In genomic region chr5:79263290-79263689, GRCh38 we compare ENCODE assay signal across 20 cellular contexts. TPM values are rescaled to one million over a fixed set of nuclear protein-coding genes. Genes with fewer than 3 reads are reported as not detected.
A peak's percentile ranks its signal among the peaks of the same experiment; 100 is the strongest.
DNase-seq lines count a peak whose midpoint lies in the region; ATAC-seq lines count a peak whose summit lies in the region.
"Had no signal": no experiment of that assay in that cellular context is flagged by ENCODE, and none has a peak within 500 bp of the region (broad histone marks: within the 10 kb centered on the region; RNA-seq: fewer than 3 reads in every experiment).

No MANE protein-coding gene starts in this region.

- H3K4me3 Mint-ChIP-seq in stimulated activated naive CD8-positive, alpha-beta T cell treated with anti-CD3 and anti-CD28 coated beads, Interleukin-15, amount 100 ng/mL, for 72 hours = peak overlapping the region; percentile 23 to 24
- H3K4me3 Mint-ChIP-seq in activated naive CD8-positive, alpha-beta T cell treated with anti-CD3 and anti-CD28 coated beads, Interleukin-2, amount 50 U/mL, for 24 hours = no peak overlapping the region
- H3K4me3 Mint-ChIP-seq: activated CD4-positive, alpha-beta T cell treated with anti-CD3 and anti-CD28 coated beads, Interleukin-2, amount 10 ng/mL, durations not matched to agents 24 days and 14 days had no signal

- no peak overlapping the region for H3K4me3 ChIP-seq in HUES64 (ENCODE audit: low read length)
- H3K4me3 ChIP-seq: HAP-1, heart left ventricle, testis had no signal

- no peaks in the 10 kb centered on the region for H3K27me3 Mint-ChIP-seq in stimulated activated naive CD8-positive, alpha-beta T cell treated with anti-CD3 and anti-CD28 coated beads, Interleukin-15, amount 100 ng/mL, for 72 hours
- no peaks in the 10 kb centered on the region for H3K27me3 Mint-ChIP-seq in activated naive CD8-positive, alpha-beta T cell treated with anti-CD3 and anti-CD28 coated beads, Interleukin-2, amount 50 U/mL, for 24 hours
- H3K27me3 Mint-ChIP-seq: activated CD4-positive, alpha-beta T cell treated with anti-CD3 and anti-CD28 coated beads, Interleukin-2, amount 10 ng/mL, durations not matched to agents 24 days and 14 days; CD4-positive, alpha-beta memory T cell had no signal

- H3K9me3 ChIP-seq in HUES64 (ENCODE audit: insufficient read depth, low read depth, low read length) = no peaks in the 10 kb centered on the region
- H3K9me3 ChIP-seq: HAP-1, heart left ventricle, testis had no signal

- no peaks in the 10 kb centered on the region for H3K27me3 ChIP-seq in HUES64 (ENCODE audit: insufficient read depth, low read length)
- H3K27me3 ChIP-seq: brain microvascular endothelial cell, heart left ventricle, testis had no signal

- no peak for DNase-seq in stimulated activated naive CD8-positive, alpha-beta T cell treated with anti-CD3 and anti-CD28 coated beads, Interleukin-15, amount 100 ng/mL, for 72 hours
- DNase-seq in stimulated activated naive CD8-positive, alpha-beta T cell treated with anti-CD3 and anti-CD28 coated beads, Interleukin-15, Interleukin-2, amounts not matched to agents 100 U/mL and 50 U/mL, for 24 hours = no peak
- peak; percentile 5 for DNase-seq in activated naive CD8-positive, alpha-beta T cell treated with anti-CD3 and anti-CD28 coated beads, Interleukin-2, amount 50 U/mL, for 24 hours
- DNase-seq in DMS79 (lab: John Stamatoyannopoulos, UW) (no peak), epidermal melanocyte (ENCODE audit: insufficient read length, low spot score) (no peak)
- DNase-seq: activated CD4-positive, alpha-beta T cell treated with anti-CD3 and anti-CD28 coated beads, Interleukin-2, amount 10 ng/mL, durations not matched to agents 24 days and 14 days; activated T-cell treated with anti-CD3 and anti-CD28 coated beads, Interleukin-2, amount 50 U/mL, for 1 hour; brain microvascular endothelial cell; heart left ventricle; KBM-7; NCI-H1048; NCI-H524 treated with DMSO at 0.1 percent for 48 hours; occipital lobe; retina; stimulated activated CD4-positive, alpha-beta T cell treated with anti-CD3 and anti-CD28 coated beads, Interleukin-12 subunit alpha, Interleukin-12 subunit beta, amount 100 ng/mL, for 4 hours; testis had no signal

- peaks cover 29% of the 10 kb centered on the region for H3K4me1 ChIP-seq in HUES64 (ENCODE audit: insufficient read depth, low read length)
- H3K4me1 ChIP-seq: testis had no signal

- peak; percentile 66 for ATAC-seq in stimulated activated naive CD8-positive, alpha-beta T cell treated with anti-CD3 and anti-CD28 coated beads, Interleukin-15, amount 100 ng/mL, for 72 hours
- ATAC-seq in stimulated activated naive CD8-positive, alpha-beta T cell treated with anti-CD3 and anti-CD28 coated beads, Interleukin-15, Interleukin-2, amounts not matched to agents 100 U/mL and 50 U/mL, for 24 hours = no peak
- ATAC-seq in activated naive CD8-positive, alpha-beta T cell treated with anti-CD3 and anti-CD28 coated beads, Interleukin-2, amount 50 U/mL, for 24 hours = no peak
- ATAC-seq in HG02885 (IDR thresholded peaks at IDR 0.05; ENCODE audit: poor library complexity, unreplicated experiment) = no peak
- ATAC-seq: heart left ventricle had no signal

- WGBS in HUES64 = 89% methylated on average over 7 of the region's 7 CpGs

- H3K27ac Mint-ChIP-seq in stimulated activated naive CD8-positive, alpha-beta T cell treated with anti-CD3 and anti-CD28 coated beads, Interleukin-15, amount 100 ng/mL, for 72 hours = no peak overlapping the region
- no peak overlapping the region for H3K27ac Mint-ChIP-seq in activated naive CD8-positive, alpha-beta T cell treated with anti-CD3 and anti-CD28 coated beads, Interleukin-2, amount 50 U/mL, for 24 hours
- H3K27ac Mint-ChIP-seq: activated CD4-positive, alpha-beta T cell treated with anti-CD3 and anti-CD28 coated beads, Interleukin-2, amount 10 ng/mL, durations not matched to agents 24 days and 14 days had no signal

- H3K9me3 Mint-ChIP-seq in stimulated activated naive CD8-positive, alpha-beta T cell treated with anti-CD3 and anti-CD28 coated beads, Interleukin-15, amount 100 ng/mL, for 72 hours = no peaks in the 10 kb centered on the region
- H3K9me3 Mint-ChIP-seq in activated naive CD8-positive, alpha-beta T cell treated with anti-CD3 and anti-CD28 coated beads, Interleukin-2, amount 50 U/mL, for 24 hours = no peaks in the 10 kb centered on the region
- H3K9me3 Mint-ChIP-seq: activated CD4-positive, alpha-beta T cell treated with anti-CD3 and anti-CD28 coated beads, Interleukin-2, amount 10 ng/mL, durations not matched to agents 24 days and 14 days had no signal

- H3K36me3 ChIP-seq in HUES64 (ENCODE audit: insufficient read depth, low read length) = no peaks in the 10 kb centered on the region
- H3K36me3 ChIP-seq: brain microvascular endothelial cell, HAP-1 had no signal

- H3K9ac ChIP-seq in HUES64 (ENCODE audit: low read depth, low read length) = no peak overlapping the region

- H3K36me3 Mint-ChIP-seq in activated naive CD8-positive, alpha-beta T cell treated with anti-CD3 and anti-CD28 coated beads, Interleukin-2, amount 50 U/mL, for 24 hours (ENCODE audit: low read depth) = peaks cover 2% of the 10 kb centered on the region

- H3K4me1 Mint-ChIP-seq in stimulated activated naive CD8-positive, alpha-beta T cell treated with anti-CD3 and anti-CD28 coated beads, Interleukin-15, amount 100 ng/mL, for 72 hours = peaks cover 45% of the 10 kb centered on the region
- H3K4me1 Mint-ChIP-seq in activated naive CD8-positive, alpha-beta T cell treated with anti-CD3 and anti-CD28 coated beads, Interleukin-2, amount 50 U/mL, for 24 hours = peaks cover 27% of the 10 kb centered on the region

- peak overlapping the region; percentile 42; the same call in 1 of the 2 replicates for H3K27ac ChIP-seq in HUES64 (ENCODE audit: low read depth, low read length)
- H3K27ac ChIP-seq: brain microvascular endothelial cell, heart left ventricle, testis had no signal

RNA-seq across cellular contexts. Expression of gene JMY, which starts 27.4 kb away (rescaled TPM):
- 4.3 TPM for polyA plus RNA-seq in HUES64 (2013, experiment 1 of 2)
- polyA plus RNA-seq in HUES64 (2013, experiment 2 of 2) = 3.8 TPM
